1 cellular context compared by ENCODE assay signal in genomic region chr6:134172020-134172766, GRCh38.
A peak's percentile ranks its signal among the peaks of the same experiment; 100 is the strongest.
TF ChIP-seq lines count a peak whose summit lies in the region.

No MANE protein-coding gene starts in this region.

TF ChIP-seq in K562, 482 proteins besides CTCF, POLR2A, EP300 and RAD21 (continued from another document):
- TF ChIP-seq MGA (IDR thresholded peaks at IDR 0.05) (no peak), IFI16 (CRISPR knock-in tag; IDR thresholded peaks at IDR 0.05) (no peak), ILK (tag; IDR thresholded peaks at IDR 0.05; ENCODE audit: borderline replicate concordance, low read depth) (no peak), RBFOX2 (IDR thresholded peaks at IDR 0.05; ENCODE audit: low read depth, low read length) (0 out of 2 replicates have a peak, but pooled peaks have one; percentile 25), E2F4 (CRISPR knock-in tag; IDR thresholded peaks at IDR 0.05; ENCODE audit: low read depth) (no peak), POLR3G (IDR thresholded peaks at IDR 0.05; ENCODE audit: extremely low read depth, insufficient read length, insufficient replicate concordance) (no peak)
TF ChIP-seq in K562: peak in this region for 1.
